ENCODE assay signal across 1 cellular context in the genomic region with DNA sequence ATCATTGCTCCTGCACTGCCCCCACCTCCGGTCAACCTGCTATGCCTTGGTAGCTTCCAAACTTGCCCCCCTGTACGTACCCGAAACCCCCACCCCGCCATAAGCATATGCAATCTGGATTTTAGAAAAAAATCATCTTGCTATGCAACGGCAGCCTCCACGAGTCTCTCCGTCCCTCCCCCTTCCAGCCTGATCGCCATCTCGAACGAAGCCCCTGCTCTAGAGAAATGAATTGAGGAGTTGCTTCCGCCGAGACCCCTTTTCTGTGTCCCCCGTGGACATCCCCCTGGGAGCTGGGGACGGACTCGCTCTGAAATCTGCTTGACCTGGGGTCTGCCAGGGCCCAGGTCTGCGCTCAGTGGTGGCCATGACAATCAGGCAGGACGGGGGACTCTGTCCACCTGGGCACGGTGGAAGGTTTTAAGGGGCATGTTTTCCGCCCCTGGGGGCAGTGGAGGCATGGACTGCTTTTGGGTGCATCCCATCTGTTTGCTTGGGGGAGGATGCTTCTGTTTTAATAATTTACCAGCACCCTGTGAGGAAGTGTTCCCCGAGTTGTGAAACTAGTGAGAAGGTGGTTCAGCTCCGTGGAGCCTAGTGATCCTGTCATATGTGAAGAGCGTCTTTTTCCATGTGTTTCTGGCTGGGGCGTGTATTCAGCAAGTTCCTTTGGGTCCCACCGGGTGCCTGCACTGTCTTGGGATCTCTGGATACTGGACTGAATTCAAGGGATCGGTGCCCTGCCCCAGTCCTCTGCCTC.
A peak's percentile ranks its signal among the peaks of the same experiment; 100 is the strongest.
TF ChIP-seq lines count a peak whose summit lies in the region.

No MANE protein-coding gene starts in this region.

TF ChIP-seq in IMR-90, 13 proteins besides CTCF, POLR2A, EP300 and RAD21 (continued from another document):
- TF ChIP-seq, protein P1, sequence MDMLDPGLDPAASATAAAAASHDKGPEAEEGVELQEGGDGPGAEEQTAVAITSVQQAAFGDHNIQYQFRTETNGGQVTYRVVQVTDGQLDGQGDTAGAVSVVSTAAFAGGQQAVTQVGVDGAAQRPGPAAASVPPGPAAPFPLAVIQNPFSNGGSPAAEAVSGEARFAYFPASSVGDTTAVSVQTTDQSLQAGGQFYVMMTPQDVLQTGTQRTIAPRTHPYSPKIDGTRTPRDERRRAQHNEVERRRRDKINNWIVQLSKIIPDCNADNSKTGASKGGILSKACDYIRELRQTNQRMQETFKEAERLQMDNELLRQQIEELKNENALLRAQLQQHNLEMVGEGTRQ (IDR thresholded peaks at IDR 0.05; ENCODE audit: low read depth, low read length) = no peak
- TF ChIP-seq BHLHE40 (IDR thresholded peaks at IDR 0.05; ENCODE audit: low read depth, low read length) (no peak), MXI1 (IDR thresholded peaks at IDR 0.05; ENCODE audit: borderline replicate concordance, low read depth, low read length) (peak; percentile 83)
